19 cellular contexts compared by ENCODE assay signal in genomic region chr14:75876526-75876925, GRCh38.
DNase-seq lines count a peak whose midpoint lies in the region; ATAC-seq, FAIRE-seq and TF ChIP-seq lines count a peak whose summit lies in the region.
"Had no signal": no experiment of that assay in that cellular context is flagged by ENCODE, and none has a peak within 500 bp of the region (broad histone marks: within the 10 kb centered on the region; RNA-seq: fewer than 3 reads in every experiment).

No MANE protein-coding gene starts in this region.

- H3K27me3 Mint-ChIP-seq in T-helper 17 cell: no peaks in the 10 kb centered on the region
- H3K27me3 Mint-ChIP-seq: activated naive CD4-positive, alpha-beta T cell treated with anti-CD3 and anti-CD28 coated beads, Interleukin-2, amount 10 ng/mL, durations not matched to agents 7 days and 5 days; CD4-positive, alpha-beta T cell; central memory CD8-positive, alpha-beta T cell; naive B cell had no signal

- no TSS peak for BruUV-seq in HepG2 (replicated peaks; lab: Mats Ljungman, UMichigan)

- TF ChIP-seq RAD21 in HepG2 (CRISPR knock-in tag; IDR thresholded peaks at IDR 0.05): no peak

- POLR2A ChIA-PET in HepG2 (lab: Yijun Ruan, JAX): no interaction called here

- H3K4me1 ChIP-seq in right lobe of liver (no peaks in the 10 kb centered on the region), HepG2 (ENCODE audit: insufficient read depth, low read length) (peaks cover 20% of the 10 kb centered on the region), testis (peaks cover 14% of the 10 kb centered on the region)
- H3K4me1 ChIP-seq: Peyer's patch had no signal

- H3K9ac ChIP-seq in HepG2 (ENCODE audit: insufficient read depth, low read depth, low read length): no peak overlapping the region

- no peaks in the 10 kb centered on the region for H3K79me2 ChIP-seq in HepG2 (ENCODE audit: insufficient read depth, low read length)

- no peak overlapping the region for H3K27ac Mint-ChIP-seq in T-helper 17 cell
- H3K27ac Mint-ChIP-seq: activated naive CD4-positive, alpha-beta T cell treated with anti-CD3 and anti-CD28 coated beads, Interleukin-2, amount 10 ng/mL, durations not matched to agents 7 days and 5 days; CD4-positive, alpha-beta T cell had no signal

- no peak for FAIRE-seq in HepG2 (lab: Jason Lieb, UNC)
- FAIRE-seq: A549 had no signal

- H3K36me3 Mint-ChIP-seq in T-helper 17 cell (ENCODE audit: low read depth): peaks cover 3% of the 10 kb centered on the region
- H3K36me3 Mint-ChIP-seq: activated naive CD4-positive, alpha-beta T cell treated with anti-CD3 and anti-CD28 coated beads, Interleukin-2, amount 10 ng/mL, durations not matched to agents 7 days and 5 days had no signal

- H3K27me3 ChIP-seq in right lobe of liver: no peaks in the 10 kb centered on the region
- no peaks in the 10 kb centered on the region for H3K27me3 ChIP-seq in HepG2 (ENCODE audit: control insufficient read depth in 1 of 2, insufficient read depth in 2 of 2, low read length in 2 of 2)
- no peaks in the 10 kb centered on the region for H3K27me3 ChIP-seq in dorsolateral prefrontal cortex
- no peaks in the 10 kb centered on the region for H3K27me3 ChIP-seq in testis
- H3K27me3 ChIP-seq: Peyer's patch, tibial nerve had no signal

- no peak overlapping the region for H3K4me3 Mint-ChIP-seq in T-helper 17 cell
- H3K4me3 Mint-ChIP-seq: activated naive CD4-positive, alpha-beta T cell treated with anti-CD3 and anti-CD28 coated beads, Interleukin-2, amount 10 ng/mL, durations not matched to agents 7 days and 5 days; CD4-positive, alpha-beta T cell; central memory CD8-positive, alpha-beta T cell; naive B cell had no signal

- in situ Hi-C loops in HepG2 (cut with HindIII; ENCODE audit: extremely low pct_ligation_motif_present, low pct_unique_long_range_greater_than_20kb): no loop called here

- no peak for DNase-seq in right lobe of liver
- no peak for DNase-seq in HepG2 (ENCODE audit: low spot score)
- DNase-seq in dorsolateral prefrontal cortex: peak in 3 of 10 donors; percentile 11 to 63 (median 36)
- DNase-seq in inferior parietal cortex (ENCODE audit: extremely low spot score): peak; percentile 54
- peak; percentile 33 for DNase-seq in testis
- no peak for DNase-seq in NCI-H2227 treated with DMSO at 0.1 percent for 48 hours (lab: John Stamatoyannopoulos, UW)
- DNase-seq in T-helper 17 cell: no peak
- DNase-seq in SIG-M5 (lab: John Stamatoyannopoulos, UW): no peak
- DNase-seq: activated naive CD4-positive, alpha-beta T cell treated with anti-CD3 and anti-CD28 coated beads, Interleukin-2, amount 10 ng/mL, durations not matched to agents 7 days and 5 days; CD4-positive, alpha-beta T cell; naive B cell; NCI-H1930; NCI-H510A treated with DMSO at 0.1 percent for 48 hours; Peyer's patch; stimulated activated CD4-positive, alpha-beta T cell treated with anti-CD3 and anti-CD28 coated beads, Interleukin-2, amount 100 ng/mL, for 24 hours had no signal

- ATAC-seq in right lobe of liver: peak; percentile 32 to 49 (median 45)
- ATAC-seq in HepG2: no peak; the same call in 2 of the 3 replicates
- no peak for ATAC-seq in T-helper 17 cell

- H3K9me3 ChIP-seq in right lobe of liver (no peaks in the 10 kb centered on the region), HepG2 (ENCODE audit: low read length) (no peaks in the 10 kb centered on the region), testis (no peaks in the 10 kb centered on the region), T-helper 17 cell (ENCODE audit: control insufficient read depth, low read length, poor library complexity, severe bottlenecking) (no peaks in the 10 kb centered on the region)
- H3K9me3 ChIP-seq: A549, Peyer's patch, tibial nerve had no signal

- no peak overlapping the region for H3K27ac ChIP-seq in right lobe of liver
- H3K27ac ChIP-seq in HepG2 (ENCODE audit: extremely low read length, insufficient read depth, low read length): no peak overlapping the region
- peak overlapping the region in 40 of 59 donors; percentile 1 to 77 (median 40) for H3K27ac ChIP-seq in dorsolateral prefrontal cortex
- H3K27ac ChIP-seq in testis: no peak overlapping the region
- H3K27ac ChIP-seq: A549, Peyer's patch had no signal

- H3K4me2 ChIP-seq in HepG2 (ENCODE audit: low read depth, low read length): no peak overlapping the region
- H3K4me2 ChIP-seq: A549 had no signal

- no peaks in the 10 kb centered on the region for H4K20me1 ChIP-seq in HepG2 (ENCODE audit: insufficient read depth, low read length)

- TF ChIP-seq CTCF in right lobe of liver (IDR thresholded peaks at IDR 0.05): no peak
- no peak for TF ChIP-seq CTCF in HepG2 (CRISPR knock-in tag; IDR thresholded peaks at IDR 0.05)
- TF ChIP-seq CTCF in dorsolateral prefrontal cortex (IDR thresholded peaks at IDR 0.05 in 54 of 56, conservative IDR thresholded peaks at IDR 0.05 in 2 of 56; ENCODE audit: low read depth in 1 of 56, partially characterized antibody in 56 of 56): no peak
- TF ChIP-seq CTCF in testis (IDR thresholded peaks at IDR 0.05): no peak

- TF ChIP-seq POLR2A in right lobe of liver (IDR thresholded peaks at IDR 0.05) (no peak), HepG2 (IDR thresholded peaks at IDR 0.05; ENCODE audit: insufficient read depth in 1 of 2, low read depth in 2 of 2, low read length in 2 of 2) (no peak), testis (IDR thresholded peaks at IDR 0.05) (no peak)

- H3K4me3 ChIP-seq in right lobe of liver (no peak overlapping the region), HepG2 (replicated peaks in 1 of 3; ENCODE audit: insufficient read depth in 1 of 3, low read depth in 2 of 3, low read length in 3 of 3) (no peak overlapping the region), dorsolateral prefrontal cortex (no peak overlapping the region), testis (no peak overlapping the region)
- H3K4me3 ChIP-seq: A549, GM12878, Peyer's patch, tibial nerve had no signal

- intact Hi-C loops in right lobe of liver (cut with DNase I): no loop called here
- intact Hi-C loops in HepG2 (cut with micrococcal nuclease; ENCODE audit: unreplicated experiment): no loop called here
- intact Hi-C loops in dorsolateral prefrontal cortex (cut with DNase I): no loop called here
- intact Hi-C loops in testis (cut with DNase I; ENCODE audit: low total_unique reads): no loop called here

- no peaks in the 10 kb centered on the region for H3K4me1 Mint-ChIP-seq in T-helper 17 cell
- H3K4me1 Mint-ChIP-seq: central memory CD8-positive, alpha-beta T cell; naive B cell had no signal

- no peak overlapping the region for H2AFZ ChIP-seq in HepG2 (ENCODE audit: low read length)

- TF ChIP-seq EP300 in HepG2 (IDR thresholded peaks at IDR 0.05; ENCODE audit: low read depth in 2 of 2, low read length in 2 of 2): no peak
- no peak for TF ChIP-seq EP300 in HepG2 (CRISPR knock-in tag; IDR thresholded peaks at IDR 0.05; ENCODE audit: borderline replicate concordance)

- CTCF ChIA-PET in HepG2 (lab: Yijun Ruan, JAX; ENCODE audit: low intra/inter-chr PET ratio, low total read pairs): no interaction called here

- WGBS in right lobe of liver (ENCODE audit: insufficient coverage, low coverage, low lambda C conversion rate, missing lambda C conversion rate): 50% methylated on average over 2 of the region's 3 CpGs
- WGBS in HepG2 (ENCODE audit: low lambda C conversion rate): 70% methylated on average over 3 of the region's 3 CpGs
- 56 to 70% methylated on average over 3 of the region's 3 CpGs for WGBS in testis, 2 donors

- H3K36me3 ChIP-seq in right lobe of liver (no peaks in the 10 kb centered on the region), HepG2 (replicated peaks in 1 of 2; ENCODE audit: control insufficient read depth in 1 of 2, insufficient read depth in 2 of 2, low read length in 2 of 2) (peaks cover 0 to 4% of the 10 kb centered on the region in 2 experiments; a peak in 2 of 5 replicates), testis (ENCODE audit: low read depth, missing control alignments) (no peaks in the 10 kb centered on the region)
- H3K36me3 ChIP-seq: Peyer's patch, tibial nerve had no signal

TF ChIP-seq in HepG2, 621 proteins besides CTCF, POLR2A, EP300 and RAD21:
- TF ChIP-seq ZNF30 (CRISPR knock-in tag; IDR thresholded peaks at IDR 0.05) (no peak), U2AF2 (IDR thresholded peaks at IDR 0.05; ENCODE audit: low read depth, low read length) (no peak), MNT (IDR thresholded peaks at IDR 0.05) (no peak), ARID2 (CRISPR knock-in tag; IDR thresholded peaks at IDR 0.05; ENCODE audit: borderline replicate concordance) (no peak), ZBTB46 (CRISPR knock-in tag; IDR thresholded peaks at IDR 0.05; ENCODE audit: borderline replicate concordance) (no peak)

Comparison
In these comparisons a context has a peak if more than half of its experiments do, and no peak if none do; other contexts are left out.
1. ATAC-seq: peak in right lobe of liver (4 of 4); none in HepG2 (single experiment) and T-helper 17 cell (single experiment).
2. DNase-seq: peak in inferior parietal cortex (single experiment) and testis (single experiment); none in right lobe of liver (0 of 3), HepG2 (single experiment), NCI-H2227 treated with DMSO at 0.1 percent for 48 hours (single experiment), T-helper 17 cell (0 of 3) and SIG-M5 (single experiment).
3. H3K27ac ChIP-seq: peak in dorsolateral prefrontal cortex (40 of 59); none in right lobe of liver (0 of 3), HepG2 (single experiment) and testis (0 of 2).